ENCODE assay signal across 1 cellular context in the genomic region with DNA sequence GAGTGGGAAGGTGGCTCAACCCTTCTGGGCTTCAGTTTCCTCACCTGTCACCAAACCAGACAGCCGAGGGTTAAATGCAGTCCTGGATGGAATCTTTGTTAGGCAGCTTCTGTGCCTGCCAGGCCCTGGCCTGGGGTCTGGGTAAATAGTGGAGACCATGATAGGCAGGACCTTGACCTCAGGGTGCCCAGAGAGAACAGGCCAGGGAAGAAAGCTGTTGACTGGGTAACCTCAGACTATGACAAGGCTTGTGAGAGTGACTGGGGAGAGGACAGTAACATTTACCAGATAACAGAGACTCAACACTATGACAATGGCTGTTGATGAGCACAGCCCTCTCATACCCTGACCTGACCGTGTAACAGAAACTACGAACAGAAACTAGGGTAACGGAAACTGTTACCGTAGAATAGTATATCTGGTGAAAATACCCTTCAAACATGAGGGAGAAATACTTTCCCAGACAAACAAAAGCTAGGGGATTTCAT.
TF ChIP-seq lines count a peak whose summit lies in the region.

No MANE protein-coding gene starts in this region.

TF ChIP-seq in GM12878, 131 proteins besides CTCF, POLR2A, EP300 and RAD21 (continued from another document):
- TF ChIP-seq ZZZ3 (IDR thresholded peaks at IDR 0.05; ENCODE audit: control insufficient read depth, insufficient read length, low read depth) (no peak), ZNF592 (IDR thresholded peaks at IDR 0.05) (no peak), ZNF207 (IDR thresholded peaks at IDR 0.05; ENCODE audit: borderline replicate concordance) (no peak), IKZF2 (IDR thresholded peaks at IDR 0.05) (peak; percentile 55 to 58; a peak in 2 of 4 replicates), CBX5 (IDR thresholded peaks at IDR 0.05; ENCODE audit: low read depth) (no peak)
TF ChIP-seq in GM12878: peak in this region for 21.
